19 cellular contexts compared by ENCODE assay signal in the genomic region with DNA sequence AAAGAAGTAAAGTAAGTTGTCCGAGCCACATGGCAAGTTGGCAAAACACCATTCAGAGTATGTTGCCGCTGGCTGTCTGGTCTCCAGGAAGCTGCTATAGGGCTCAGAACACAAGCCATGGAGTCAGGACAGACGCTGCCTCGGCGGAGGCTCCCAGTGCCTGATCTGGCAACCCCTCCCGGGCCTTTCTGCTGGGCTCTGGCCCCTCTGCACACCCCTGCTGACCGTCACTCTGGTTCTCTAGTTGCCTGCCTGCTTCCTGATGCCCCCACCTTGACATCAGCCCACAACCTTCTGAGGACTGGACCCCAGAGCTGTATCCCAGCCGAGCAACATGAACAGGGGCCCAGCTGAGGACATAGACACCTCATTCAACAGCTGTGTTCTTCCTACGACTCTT. TPM values are rescaled to one million over a fixed set of nuclear protein-coding genes. Genes with fewer than 3 reads are reported as not detected.
DNase-seq lines count a peak whose midpoint lies in the region; ATAC-seq and TF ChIP-seq lines count a peak whose summit lies in the region.
"Had no signal": no experiment of that assay in that cellular context is flagged by ENCODE, and none has a peak within 500 bp of the region (broad histone marks: within the 10 kb centered on the region; RNA-seq: fewer than 3 reads in every experiment).

No MANE protein-coding gene starts in this region.

- H3K4me2 ChIP-seq in IMR-90 (ENCODE audit: low read depth, low read length), result no peak overlapping the region

- DNase-seq in IMR-90 (no peak), islet precursor cell (peak; percentile 47), sciatic nerve (ENCODE audit: low spot score) (peak; percentile 39), tibial artery (peak in 1 of 2 donors; percentile 38)
- DNase-seq: ACHN; AML-193; CD4-positive, CD25-positive, alpha-beta regulatory T cell; COR-L47; DMS 273 treated with DMSO at 0.1 percent for 48 hours; GDM1; H9; NCI-H1694; NCI-H2081 treated with DMSO at 0.1 percent for 48 hours; OCI-M1; SHP77 treated with DMSO at 0.1 percent for 48 hours had no signal

- no peaks in the 10 kb centered on the region; the same call in 1 of the 2 replicates for H4K20me1 ChIP-seq in IMR-90 (ENCODE audit: insufficient read depth, low read length)

- dilution Hi-C loops in IMR-90 (cut with HindIII; ENCODE audit: low sequenced_read_pairs, unreplicated experiment), result no loop called here

- peaks cover 3% of the 10 kb centered on the region; the same call in 1 of the 2 replicates for H3K36me3 ChIP-seq in IMR-90 (ENCODE audit: control insufficient read depth, insufficient read depth, low read length)
- H3K36me3 ChIP-seq in tibial artery, result no peaks in the 10 kb centered on the region

- WGBS in IMR-90 (ENCODE audit: extremely low coverage in 2 of 2, insufficient read length in 1 of 2), 2 experiments, result 70% methylated on average over 4 of the region's 9 CpGs; no CpG with 5 or more reads in 1 of the 2 experiments

- no peak for ATAC-seq in IMR-90 (ENCODE audit: low read depth)
- no peak for ATAC-seq in sciatic nerve
- no peak for ATAC-seq in GM21447 (IDR thresholded peaks at IDR 0.05; ENCODE audit: unreplicated experiment)
- no peak for ATAC-seq in HG02610 (IDR thresholded peaks at IDR 0.05; ENCODE audit: unreplicated experiment)
- no peak for ATAC-seq in GM21529 (IDR thresholded peaks at IDR 0.05; ENCODE audit: unreplicated experiment)
- ATAC-seq: SK-N-SH treated with all-trans-retinoic acid at 6 μM for 48 hours had no signal

- BruUV-seq in IMR-90 (replicated peaks; lab: Mats Ljungman, UMichigan), result no TSS peak

- H3K27me3 ChIP-seq in IMR-90 (ENCODE audit: control insufficient read depth, insufficient read depth, low read length) (no peaks in the 10 kb centered on the region), tibial artery (no peaks in the 10 kb centered on the region)

- no peak overlapping the region for H2AK9ac ChIP-seq in IMR-90 (replicated peaks; ENCODE audit: low read depth, low read length, poor library complexity)

- H3K9me3 ChIP-seq in IMR-90 (ENCODE audit: control insufficient read depth, insufficient read depth, low read length) (no peaks in the 10 kb centered on the region), tibial artery (no peaks in the 10 kb centered on the region)

- TF ChIP-seq CTCF in IMR-90 (conservative IDR thresholded peaks at IDR 0.05; ENCODE audit: low read depth, low read length), result no peak
- no peak for TF ChIP-seq CTCF in tibial artery (IDR thresholded peaks at IDR 0.05)

- H4K91ac ChIP-seq in IMR-90 (ENCODE audit: insufficient read depth, low read depth, low read length), result peak overlapping the region; percentile 43; the same call in 1 of the 2 replicates

- POLR2A ChIA-PET in IMR-90 (lab: Charles Lee; ENCODE audit: unreplicated experiment), result no interaction called here

- H2AK5ac ChIP-seq in IMR-90 (ENCODE audit: low read depth, low read length), result peak overlapping the region; percentile 36

- no peak for TF ChIP-seq POLR2A in IMR-90 (IDR thresholded peaks at IDR 0.05; ENCODE audit: low read depth, low read length)

- peaks cover 35 to 88% of the 10 kb centered on the region in 2 experiments for H3K79me1 ChIP-seq in IMR-90 (ENCODE audit: low read depth in 1 of 2, low read length in 2 of 2)

- CTCF ChIA-PET in IMR-90 (lab: Yijun Ruan, JAX), result no interaction called here

- 0 out of 2 replicates have a peak overlapping the region, but pooled peaks have one; percentile 27 for H3K14ac ChIP-seq in IMR-90 (replicated peaks; ENCODE audit: low read depth, low read length)

- H3K4ac ChIP-seq in IMR-90 (ENCODE audit: low read depth, low read length), result peak overlapping the region; percentile 24

- H4K5ac ChIP-seq in IMR-90 (ENCODE audit: low read depth, low read length), result peak overlapping the region; percentile 12; the same call in 1 of the 2 replicates

- no peak overlapping the region for H3K18ac ChIP-seq in IMR-90 (ENCODE audit: low read depth, low read length)

- peak overlapping the region; percentile 5 for H2BK20ac ChIP-seq in IMR-90 (ENCODE audit: low read depth, low read length)

- peaks cover 24% of the 10 kb centered on the region for H3K9me1 ChIP-seq in IMR-90 (ENCODE audit: insufficient read depth, low read length)

- H3K23ac ChIP-seq in IMR-90 (ENCODE audit: low read depth, low read length), result 0 out of 2 replicates have a peak overlapping the region, but pooled peaks have one; percentile 23

- H3K9ac ChIP-seq in IMR-90 (ENCODE audit: low read depth, low read length), result no peak overlapping the region

- in situ Hi-C loops in IMR-90 (cut with MboI; ENCODE audit: low sequenced_read_pairs), result no loop called here

- H2BK120ac ChIP-seq in IMR-90 (ENCODE audit: low read depth, low read length), result no peak overlapping the region

- no peak overlapping the region for H3K56ac ChIP-seq in IMR-90 (ENCODE audit: extremely low read depth, insufficient read depth, low read length)

- intact Hi-C loops in IMR-90 (cut with micrococcal nuclease), result no loop called here
- intact Hi-C loops in sciatic nerve (cut with DNase I), result no loop called here
- intact Hi-C loops in tibial artery (cut with DNase I; ENCODE audit: low total_unique reads), result no loop called here

- H3K27ac ChIP-seq in IMR-90 (ENCODE audit: insufficient read depth, low read length) (no peak overlapping the region), tibial artery (peak overlapping the region; percentile 30 to 79)

- peak overlapping the region in 1 of 2 experiments; percentile 63; a peak in 1 of 4 replicates for H4K8ac ChIP-seq in IMR-90 (ENCODE audit: low read depth in 2 of 2, low read length in 2 of 2)

- no peak for TF ChIP-seq RAD21 in IMR-90 (IDR thresholded peaks at IDR 0.05; ENCODE audit: low read length)

- no peak overlapping the region for H2BK15ac ChIP-seq in IMR-90 (ENCODE audit: low read depth, low read length)

- peak overlapping the region; percentile 37 for H2BK5ac ChIP-seq in IMR-90 (ENCODE audit: low read depth, low read length, poor library complexity, severe bottlenecking)

- H3K4me3 ChIP-seq in IMR-90 (ENCODE audit: insufficient read depth, low read depth, low read length) (no peak overlapping the region), tibial artery (no peak overlapping the region)

- H3K4me1 ChIP-seq in IMR-90 (ENCODE audit: control insufficient read depth, insufficient read depth, low read length) (peaks cover 34% of the 10 kb centered on the region), tibial artery (peaks cover 0 to 74% (median 58%) of the 10 kb centered on the region in 4 donors)

- H2AFZ ChIP-seq in IMR-90 (replicated peaks; ENCODE audit: low read length, poor library complexity), result no peak overlapping the region

TF ChIP-seq in IMR-90, 13 proteins besides CTCF, POLR2A, EP300 and RAD21:
- no peak for TF ChIP-seq NFE2L2 (IDR thresholded peaks at IDR 0.05; ENCODE audit: low read depth, low read length)
- no peak for TF ChIP-seq CEBPB (IDR thresholded peaks at IDR 0.05; ENCODE audit: low read depth, low read length)
- TF ChIP-seq MAZ (IDR thresholded peaks at IDR 0.05; ENCODE audit: borderline replicate concordance, low read depth, low read length), result no peak
- TF ChIP-seq, protein P1, sequence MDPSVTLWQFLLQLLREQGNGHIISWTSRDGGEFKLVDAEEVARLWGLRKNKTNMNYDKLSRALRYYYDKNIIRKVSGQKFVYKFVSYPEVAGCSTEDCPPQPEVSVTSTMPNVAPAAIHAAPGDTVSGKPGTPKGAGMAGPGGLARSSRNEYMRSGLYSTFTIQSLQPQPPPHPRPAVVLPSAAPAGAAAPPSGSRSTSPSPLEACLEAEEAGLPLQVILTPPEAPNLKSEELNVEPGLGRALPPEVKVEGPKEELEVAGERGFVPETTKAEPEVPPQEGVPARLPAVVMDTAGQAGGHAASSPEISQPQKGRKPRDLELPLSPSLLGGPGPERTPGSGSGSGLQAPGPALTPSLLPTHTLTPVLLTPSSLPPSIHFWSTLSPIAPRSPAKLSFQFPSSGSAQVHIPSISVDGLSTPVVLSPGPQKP (IDR thresholded peaks at IDR 0.05; ENCODE audit: borderline replicate concordance, low read depth, low read length), result no peak
- no peak for TF ChIP-seq BHLHE40 (IDR thresholded peaks at IDR 0.05; ENCODE audit: low read depth, low read length)
- no peak for TF ChIP-seq RFX5 (IDR thresholded peaks at IDR 0.05; ENCODE audit: low read depth, low read length)
- TF ChIP-seq SMC3 (IDR thresholded peaks at IDR 0.05; ENCODE audit: low read depth, low read length), result no peak
- TF ChIP-seq, protein P2, sequence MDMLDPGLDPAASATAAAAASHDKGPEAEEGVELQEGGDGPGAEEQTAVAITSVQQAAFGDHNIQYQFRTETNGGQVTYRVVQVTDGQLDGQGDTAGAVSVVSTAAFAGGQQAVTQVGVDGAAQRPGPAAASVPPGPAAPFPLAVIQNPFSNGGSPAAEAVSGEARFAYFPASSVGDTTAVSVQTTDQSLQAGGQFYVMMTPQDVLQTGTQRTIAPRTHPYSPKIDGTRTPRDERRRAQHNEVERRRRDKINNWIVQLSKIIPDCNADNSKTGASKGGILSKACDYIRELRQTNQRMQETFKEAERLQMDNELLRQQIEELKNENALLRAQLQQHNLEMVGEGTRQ (IDR thresholded peaks at IDR 0.05; ENCODE audit: low read depth, low read length), result no peak
- TF ChIP-seq CHD1 (IDR thresholded peaks at IDR 0.05; ENCODE audit: low read depth, low read length), result no peak
- no peak for TF ChIP-seq FOS (IDR thresholded peaks at IDR 0.05; ENCODE audit: low read depth, low read length)
- no peak for TF ChIP-seq MXI1 (IDR thresholded peaks at IDR 0.05; ENCODE audit: borderline replicate concordance, low read depth, low read length)
- TF ChIP-seq MAFK (IDR thresholded peaks at IDR 0.05; ENCODE audit: low read depth, low read length), result no peak
- no peak for TF ChIP-seq RCOR1 (IDR thresholded peaks at IDR 0.05; ENCODE audit: insufficient replicate concordance, low read length)
TF ChIP-seq in IMR-90: peak in this region for 0.

RNA-seq across cellular contexts. Expression of a gene that starts 39.1 kb away (rescaled TPM):
- total RNA-seq in IMR-90 (2012; rRNA removed) (23.6 and 23.7 TPM in 2 replicates), sciatic nerve (178 TPM)
- polyA plus RNA-seq in IMR-90 (2012; rRNA removed), result 59.9 and 60.6 TPM in 2 replicates
- polyA plus RNA-seq in IMR-90 (2012; cell fraction: cytosol; rRNA removed), result 33.0 and 76.1 TPM in 2 replicates
- 37.3 and 45.7 TPM in 2 replicates for polyA plus RNA-seq in IMR-90 (2012; cell fraction: nucleus; rRNA removed; ENCODE audit: low replicate concordance)
